19 cellular contexts compared by ENCODE assay signal in genomic region chr18:54777989-54778388, GRCh38. TPM values are rescaled to one million over a fixed set of nuclear protein-coding genes. Genes with fewer than 3 reads are reported as not detected.
DNase-seq lines count a peak whose midpoint lies in the region; ATAC-seq and TF ChIP-seq lines count a peak whose summit lies in the region.
"Had no signal": no experiment of that assay in that cellular context is flagged by ENCODE, and none has a peak within 500 bp of the region (broad histone marks: within the 10 kb centered on the region; RNA-seq: fewer than 3 reads in every experiment).

No MANE protein-coding gene starts in this region.

- no peak for TF ChIP-seq POLR2A in IMR-90 (IDR thresholded peaks at IDR 0.05; ENCODE audit: low read depth, low read length)

- no peaks in the 10 kb centered on the region for H3K36me3 Mint-ChIP-seq in osteocyte (ENCODE audit: unreplicated experiment)
- H3K36me3 Mint-ChIP-seq: CD4-positive, alpha-beta memory T cell had no signal

- H3K36me3 ChIP-seq in BLaER1 = no peaks in the 10 kb centered on the region
- H3K36me3 ChIP-seq in IMR-90 (ENCODE audit: control insufficient read depth, insufficient read depth, low read length) = no peaks in the 10 kb centered on the region
- H3K36me3 ChIP-seq: SJCRH30 had no signal

- TF ChIP-seq RAD21 in IMR-90 (IDR thresholded peaks at IDR 0.05; ENCODE audit: low read length) = no peak

- no peak overlapping the region for H2AFZ ChIP-seq in IMR-90 (replicated peaks; ENCODE audit: low read length, poor library complexity)

- H3K4me3 Mint-ChIP-seq in osteocyte (ENCODE audit: unreplicated experiment) = no peak overlapping the region
- H3K4me3 Mint-ChIP-seq: B cell; CD4-positive, alpha-beta memory T cell; T-helper 17 cell had no signal

- peak overlapping the region; percentile 75; the same call in 1 of the 2 replicates for H2BK20ac ChIP-seq in IMR-90 (ENCODE audit: low read depth, low read length)

- ATAC-seq in IMR-90 (ENCODE audit: low read depth) (no peak), HG03378 (IDR thresholded peaks at IDR 0.05; ENCODE audit: unreplicated experiment) (no peak)
- ATAC-seq: T-helper 17 cell had no signal

- H2BK120ac ChIP-seq in IMR-90 (ENCODE audit: low read depth, low read length) = 0 out of 2 replicates have a peak overlapping the region, but pooled peaks have one; percentile 18

- WGBS in IMR-90 (ENCODE audit: extremely low coverage in 2 of 2, insufficient read length in 1 of 2), 2 experiments = 58% methylated on average over 2 of the region's 4 CpGs; no CpG with 5 or more reads in 1 of the 2 experiments

- H3K27me3 ChIP-seq in BLaER1 (no peaks in the 10 kb centered on the region), IMR-90 (ENCODE audit: control insufficient read depth, insufficient read depth, low read length) (no peaks in the 10 kb centered on the region)
- H3K27me3 ChIP-seq: SJCRH30 had no signal

- H3K27ac ChIP-seq in BLaER1 (no peak overlapping the region), IMR-90 (ENCODE audit: insufficient read depth, low read length) (no peak overlapping the region), VCaP (peak overlapping the region; percentile 96)
- H3K27ac ChIP-seq: SJCRH30 had no signal

- H3K4ac ChIP-seq in IMR-90 (ENCODE audit: low read depth, low read length) = peak overlapping the region; percentile 35; the same call in 1 of the 2 replicates

- H3K9ac ChIP-seq in BLaER1 (no peak overlapping the region), IMR-90 (ENCODE audit: low read depth, low read length) (no peak overlapping the region)

- H3K9me3 ChIP-seq in BLaER1 (peaks cover 19% of the 10 kb centered on the region), IMR-90 (ENCODE audit: control insufficient read depth, insufficient read depth, low read length) (no peaks in the 10 kb centered on the region)
- H3K9me3 ChIP-seq: SJCRH30 had no signal

- H3K14ac ChIP-seq in IMR-90 (replicated peaks; ENCODE audit: low read depth, low read length) = no peak overlapping the region

- H3K27ac Mint-ChIP-seq in osteocyte (ENCODE audit: unreplicated experiment) = peak overlapping the region; percentile 25
- H3K27ac Mint-ChIP-seq: B cell; CD4-positive, alpha-beta memory T cell; T-helper 17 cell had no signal

- no peak overlapping the region for H2BK5ac ChIP-seq in IMR-90 (ENCODE audit: low read depth, low read length, poor library complexity, severe bottlenecking)

- H4K91ac ChIP-seq in IMR-90 (ENCODE audit: insufficient read depth, low read depth, low read length) = no peak overlapping the region

- TF ChIP-seq CTCF in IMR-90 (conservative IDR thresholded peaks at IDR 0.05; ENCODE audit: low read depth, low read length) (no peak), VCaP (conservative IDR thresholded peaks at IDR 0.05) (no peak), osteocyte (IDR thresholded peaks at IDR 0.05) (no peak)

- H4K20me1 ChIP-seq in BLaER1 (no peaks in the 10 kb centered on the region), IMR-90 (ENCODE audit: insufficient read depth, low read length) (no peaks in the 10 kb centered on the region)

- peak overlapping the region; percentile 38; the same call in 1 of the 3 replicates for H2BK15ac ChIP-seq in IMR-90 (ENCODE audit: low read depth, low read length)

- DNase-seq in IMR-90 = no peak
- DNase-seq in osteocyte (ENCODE audit: extremely low spot score, unreplicated experiment) = no peak
- DNase-seq in NCI-H524 treated with DMSO at 0.1 percent for 48 hours (lab: John Stamatoyannopoulos, UW) = no peak
- DNase-seq in stimulated activated CD4-positive, alpha-beta T cell treated with anti-CD3 and anti-CD28 coated beads, Interleukin-4, amount 100 ng/mL, for 1 hour = no peak
- DNase-seq in middle frontal gyrus (ENCODE audit: extremely low spot score, low spot score) = no peak
- DNase-seq: CD4-positive, alpha-beta memory T cell; DMS79; GOT3; KBM-7; NCI-H1436; NCI-H1930; NCI-H2171 treated with DMSO at 0.1 percent for 48 hours; NCI-H446; SJCRH30; T-helper 17 cell had no signal

- no peak overlapping the region for H2AK9ac ChIP-seq in IMR-90 (replicated peaks; ENCODE audit: low read depth, low read length, poor library complexity)

- H3K4me1 ChIP-seq in BLaER1 (peaks cover 51% of the 10 kb centered on the region), IMR-90 (ENCODE audit: control insufficient read depth, insufficient read depth, low read length) (peaks cover 16% of the 10 kb centered on the region)

- H3K4me2 ChIP-seq in BLaER1 = peak overlapping the region; percentile 27
- no peak overlapping the region for H3K4me2 ChIP-seq in IMR-90 (ENCODE audit: low read depth, low read length)

- no TSS peak for BruUV-seq in IMR-90 (replicated peaks; lab: Mats Ljungman, UMichigan)

- no peaks in the 10 kb centered on the region for H3K9me3 Mint-ChIP-seq in osteocyte (ENCODE audit: unreplicated experiment)

- H3K56ac ChIP-seq in IMR-90 (ENCODE audit: extremely low read depth, insufficient read depth, low read length) = no peak overlapping the region

- H2AK5ac ChIP-seq in IMR-90 (ENCODE audit: low read depth, low read length) = peak overlapping the region; percentile 63; the same call in 1 of the 2 replicates

- peaks cover 29% of the 10 kb centered on the region for H3K4me1 Mint-ChIP-seq in osteocyte (ENCODE audit: unreplicated experiment)
- H3K4me1 Mint-ChIP-seq: B cell; CD4-positive, alpha-beta memory T cell had no signal

- in situ Hi-C loops in IMR-90 (cut with MboI; ENCODE audit: low sequenced_read_pairs) = loop anchor here (5.0 kb wide), 1 partner anchor 184 kb away; no protein-coding TSS in a partner anchor

- H4K5ac ChIP-seq in IMR-90 (ENCODE audit: low read depth, low read length) = no peak overlapping the region

- no peak overlapping the region for H3K4me3 ChIP-seq in BLaER1
- H3K4me3 ChIP-seq in IMR-90 (ENCODE audit: insufficient read depth, low read depth, low read length) = no peak overlapping the region
- H3K4me3 ChIP-seq: SJCRH30 had no signal

- intact Hi-C loops in IMR-90 (cut with micrococcal nuclease) = loop anchor here (5.0 kb wide), 2 partner anchors 86 to 184 kb away; no protein-coding TSS in a partner anchor

- dilution Hi-C loops in IMR-90 (cut with HindIII; ENCODE audit: low sequenced_read_pairs, unreplicated experiment) = no loop called here

- CTCF ChIA-PET in IMR-90 (lab: Yijun Ruan, JAX) = no interaction called here

- peaks cover 14% of the 10 kb centered on the region for H3K9me1 ChIP-seq in IMR-90 (ENCODE audit: insufficient read depth, low read length)

- H3K79me1 ChIP-seq in IMR-90 (ENCODE audit: low read depth in 1 of 2, low read length in 2 of 2) = no peaks in the 10 kb centered on the region

- H3K27me3 Mint-ChIP-seq in osteocyte (ENCODE audit: unreplicated experiment) = no peaks in the 10 kb centered on the region
- H3K27me3 Mint-ChIP-seq: B cell; CD4-positive, alpha-beta memory T cell; T-helper 17 cell had no signal

- H3K18ac ChIP-seq in IMR-90 (ENCODE audit: low read depth, low read length) = peak overlapping the region; percentile 43; the same call in 1 of the 2 replicates

- POLR2A ChIA-PET in IMR-90 (lab: Charles Lee; ENCODE audit: unreplicated experiment) = no interaction called here

- peak overlapping the region; percentile 32 to 49; a peak in 2 of 4 replicates for H4K8ac ChIP-seq in IMR-90 (ENCODE audit: low read depth in 2 of 2, low read length in 2 of 2)

- no peak overlapping the region for H3K23ac ChIP-seq in IMR-90 (ENCODE audit: low read depth, low read length)

TF ChIP-seq in IMR-90, 13 proteins besides CTCF, POLR2A, EP300 and RAD21:
- TF ChIP-seq MAFK (IDR thresholded peaks at IDR 0.05; ENCODE audit: low read depth, low read length) = no peak
- no peak for TF ChIP-seq FOS (IDR thresholded peaks at IDR 0.05; ENCODE audit: low read depth, low read length)
- no peak for TF ChIP-seq SMC3 (IDR thresholded peaks at IDR 0.05; ENCODE audit: low read depth, low read length)
- TF ChIP-seq, protein P1, sequence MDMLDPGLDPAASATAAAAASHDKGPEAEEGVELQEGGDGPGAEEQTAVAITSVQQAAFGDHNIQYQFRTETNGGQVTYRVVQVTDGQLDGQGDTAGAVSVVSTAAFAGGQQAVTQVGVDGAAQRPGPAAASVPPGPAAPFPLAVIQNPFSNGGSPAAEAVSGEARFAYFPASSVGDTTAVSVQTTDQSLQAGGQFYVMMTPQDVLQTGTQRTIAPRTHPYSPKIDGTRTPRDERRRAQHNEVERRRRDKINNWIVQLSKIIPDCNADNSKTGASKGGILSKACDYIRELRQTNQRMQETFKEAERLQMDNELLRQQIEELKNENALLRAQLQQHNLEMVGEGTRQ (IDR thresholded peaks at IDR 0.05; ENCODE audit: low read depth, low read length) = no peak
- TF ChIP-seq RCOR1 (IDR thresholded peaks at IDR 0.05; ENCODE audit: insufficient replicate concordance, low read length) = no peak
- TF ChIP-seq, protein P2, sequence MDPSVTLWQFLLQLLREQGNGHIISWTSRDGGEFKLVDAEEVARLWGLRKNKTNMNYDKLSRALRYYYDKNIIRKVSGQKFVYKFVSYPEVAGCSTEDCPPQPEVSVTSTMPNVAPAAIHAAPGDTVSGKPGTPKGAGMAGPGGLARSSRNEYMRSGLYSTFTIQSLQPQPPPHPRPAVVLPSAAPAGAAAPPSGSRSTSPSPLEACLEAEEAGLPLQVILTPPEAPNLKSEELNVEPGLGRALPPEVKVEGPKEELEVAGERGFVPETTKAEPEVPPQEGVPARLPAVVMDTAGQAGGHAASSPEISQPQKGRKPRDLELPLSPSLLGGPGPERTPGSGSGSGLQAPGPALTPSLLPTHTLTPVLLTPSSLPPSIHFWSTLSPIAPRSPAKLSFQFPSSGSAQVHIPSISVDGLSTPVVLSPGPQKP (IDR thresholded peaks at IDR 0.05; ENCODE audit: borderline replicate concordance, low read depth, low read length) = no peak
- TF ChIP-seq BHLHE40 (IDR thresholded peaks at IDR 0.05; ENCODE audit: low read depth, low read length) = no peak
- no peak for TF ChIP-seq CEBPB (IDR thresholded peaks at IDR 0.05; ENCODE audit: low read depth, low read length)
- no peak for TF ChIP-seq RFX5 (IDR thresholded peaks at IDR 0.05; ENCODE audit: low read depth, low read length)
- no peak for TF ChIP-seq CHD1 (IDR thresholded peaks at IDR 0.05; ENCODE audit: low read depth, low read length)
- TF ChIP-seq MAZ (IDR thresholded peaks at IDR 0.05; ENCODE audit: borderline replicate concordance, low read depth, low read length) = no peak
- TF ChIP-seq MXI1 (IDR thresholded peaks at IDR 0.05; ENCODE audit: borderline replicate concordance, low read depth, low read length) = no peak
- no peak for TF ChIP-seq NFE2L2 (IDR thresholded peaks at IDR 0.05; ENCODE audit: low read depth, low read length)
TF ChIP-seq in IMR-90: peak in this region for 0.

RNA-seq across cellular contexts. Expression of gene RAB27B, which starts 50.3 kb away (rescaled TPM):
- total RNA-seq in IMR-90 (2012; rRNA removed) = 1.3 and 1.7 TPM in 2 replicates
- 0.06 and 0.24 TPM in 2 replicates for polyA plus RNA-seq in IMR-90 (2012; rRNA removed)
- 0.01 and 0.03 TPM in 2 replicates for polyA plus RNA-seq in IMR-90 (2012; cell fraction: cytosol; rRNA removed)
- polyA plus RNA-seq in IMR-90 (2012; cell fraction: nucleus; rRNA removed; ENCODE audit: low replicate concordance) = 0.01 and 0.15 TPM in 2 replicates
- total RNA-seq in osteocyte = 1.9 and 2.1 TPM in 2 replicates
- total RNA-seq: SJCRH30 had no signal
